ENCODE assay signal across 8 cellular contexts in genomic region chr20:58447733-58448391, GRCh38. TPM values are rescaled to one million over a fixed set of nuclear protein-coding genes. Genes with fewer than 3 reads are reported as not detected.
DNase-seq lines count a peak whose midpoint lies in the region; TF ChIP-seq lines count a peak whose summit lies in the region.

No MANE protein-coding gene starts in this region.

- H3K36me3 ChIP-seq in liver (ENCODE audit: control insufficient read depth in 4 of 4, insufficient read depth in 3 of 4, low read depth in 1 of 4, low read length in 3 of 4) = peaks cover 1 to 25% (median 16%) of the 10 kb centered on the region in 4 donors

- TF ChIP-seq CTCF in liver (IDR thresholded peaks at IDR 0.05; ENCODE audit: low read depth, low read length, missing input control) = peak; percentile 72

- WGBS in liver = 55% methylated on average over 7 of the region's 7 CpGs

- H3K4me1 ChIP-seq in liver (ENCODE audit: control insufficient read depth in 4 of 4, insufficient read depth in 4 of 4, low read length in 3 of 4) = no peaks in the 10 kb centered on the region

- no peak overlapping the region for H3K9ac ChIP-seq in liver (ENCODE audit: low read depth in 1 of 2, low read length in 2 of 2)

- no peaks in the 10 kb centered on the region for H3K27me3 ChIP-seq in liver (ENCODE audit: control insufficient read depth in 4 of 4, insufficient read depth in 4 of 4, low read length in 3 of 4)

- peak; percentile 27 to 36 for DNase-seq in NCI-H2081 (lab: John Stamatoyannopoulos, UW)
- DNase-seq in NCI-H2081 treated with DMSO at 0.1 percent for 48 hours (lab: John Stamatoyannopoulos, UW) = no peak
- DNase-seq in LHCN-M2 (ENCODE audit: low read depth) = peak; percentile 55
- DNase-seq in T-helper 9 cell = peak; percentile 23
- peak; percentile 23 for DNase-seq in central memory CD4-positive, alpha-beta T cell
- DNase-seq in stimulated activated CD8-positive, alpha-beta memory T cell treated with anti-CD3 and anti-CD28 coated beads, Interleukin-7, amount 100 ng/mL, for 4 hours (ENCODE audit: low read depth in 2 of 2) = peak; percentile 14 to 24
- DNase-seq in hippocampal formation (lab: John Stamatoyannopoulos, UW) = no peak

- H3K27ac ChIP-seq in liver (ENCODE audit: low read depth in 1 of 2, low read length in 2 of 2) = no peak overlapping the region

- no peak overlapping the region for H3K4me3 ChIP-seq in liver (ENCODE audit: low read depth in 1 of 3, low read length in 3 of 3)

- no peaks in the 10 kb centered on the region for H3K9me3 ChIP-seq in liver (ENCODE audit: control insufficient read depth in 4 of 4, low read length in 3 of 4)

- peak; percentile 90 to 92 for TF ChIP-seq RAD21 in liver (IDR thresholded peaks at IDR 0.05)

TF ChIP-seq in liver, 16 proteins besides CTCF, POLR2A, EP300 and RAD21:
- TF ChIP-seq HNF4A (conservative IDR thresholded peaks at IDR 0.05) (no peak), YY1 (IDR thresholded peaks at IDR 0.05) (no peak), HNF4G (IDR thresholded peaks at IDR 0.05) (no peak), NR2F2 (IDR thresholded peaks at IDR 0.05) (no peak), TAF1 (conservative IDR thresholded peaks at IDR 0.05) (no peak), JUND (IDR thresholded peaks at IDR 0.05) (no peak), FOXA2 (IDR thresholded peaks at IDR 0.05) (no peak), EGR1 (IDR thresholded peaks at IDR 0.05; ENCODE audit: low read depth in 2 of 2) (no peak), SP1 (IDR thresholded peaks at IDR 0.05) (no peak), MAX (IDR thresholded peaks at IDR 0.05) (no peak), ATF3 (IDR thresholded peaks at IDR 0.05) (no peak), FOXA1 (IDR thresholded peaks at IDR 0.05) (no peak), ZBTB33 (IDR thresholded peaks at IDR 0.05) (no peak), RXRA (IDR thresholded peaks at IDR 0.05) (no peak), GABPA (IDR thresholded peaks at IDR 0.05 in 1 of 2, conservative IDR thresholded peaks at IDR 0.05 in 1 of 2) (no peak), REST (IDR thresholded peaks at IDR 0.05) (no peak)

RNA-seq across cellular contexts. Expression of gene VAPB, which starts 58.8 kb away (rescaled TPM):
- total RNA-seq in LHCN-M2 (2014; rRNA removed) (9.9 and 16.0 TPM in 2 replicates), liver (10 to 100 TPM; 12.2 to 21.7 TPM)
- 31.0 TPM for polyA plus RNA-seq in LHCN-M2 (2012)
- polyA plus RNA-seq in liver = 10 to 100 TPM; 16.3 to 20.8 TPM

Comparison
In these comparisons a context has a peak if more than half of its experiments do, and no peak if none do; other contexts are left out.
1. DNase-seq: peak in NCI-H2081 (2 of 2), LHCN-M2 (single experiment), T-helper 9 cell (single experiment), central memory CD4-positive, alpha-beta T cell (single experiment) and stimulated activated CD8-positive, alpha-beta memory T cell treated with anti-CD3 and anti-CD28 coated beads, Interleukin-7, amount 100 ng/mL, for 4 hours (2 of 2); none in NCI-H2081 treated with DMSO at 0.1 percent for 48 hours (single experiment) and hippocampal formation (0 of 2).